11 cellular contexts compared by ENCODE assay signal in genomic region chr10:79268100-79268670, GRCh38.
A peak's percentile ranks its signal among the peaks of the same experiment; 100 is the strongest.
DNase-seq lines count a peak whose midpoint lies in the region; ATAC-seq, FAIRE-seq and TF ChIP-seq lines count a peak whose summit lies in the region.
"Had no signal": no experiment of that assay in that cellular context is flagged by ENCODE, and none has a peak within 500 bp of the region (broad histone marks: within the 10 kb centered on the region; RNA-seq: fewer than 3 reads in every experiment).

No MANE protein-coding gene starts in this region.

- H3K9me3 ChIP-seq in PC-3 (ENCODE audit: low read length) (no peaks in the 10 kb centered on the region), endothelial cell of umbilical vein (replicated peaks; ENCODE audit: control insufficient read depth, insufficient read depth, low read length) (no peaks in the 10 kb centered on the region), osteoblast (ENCODE audit: low read depth, low read length) (no peaks in the 10 kb centered on the region)
- H3K9me3 ChIP-seq in CD8-positive, alpha-beta memory T cell (ENCODE audit: low read length) = no peaks in the 10 kb centered on the region

- H3K4me1 Mint-ChIP-seq in CD14-positive monocyte (peaks cover 91% of the 10 kb centered on the region), T-cell (peaks cover 25 to 36% (median 30%) of the 10 kb centered on the region in 3 donors)
- H3K4me1 Mint-ChIP-seq in CD8-positive, alpha-beta memory T cell = peaks cover 41 to 66% (median 44%) of the 10 kb centered on the region in 3 donors

- TF ChIP-seq CTCF in CD14-positive monocyte (IDR thresholded peaks at IDR 0.05) (no peak), PC-3 (conservative IDR thresholded peaks at IDR 0.05; ENCODE audit: low read depth, low read length) (no peak), endothelial cell of umbilical vein (IDR thresholded peaks at IDR 0.05; ENCODE audit: extremely low read depth in 1 of 2, insufficient read depth in 1 of 2, low read depth in 1 of 2, low read length in 2 of 2) (no peak), osteoblast (IDR thresholded peaks at IDR 0.05; ENCODE audit: extremely low read depth, low read depth, low read length) (no peak)

- no peaks in the 10 kb centered on the region for H3K9me1 ChIP-seq in endothelial cell of umbilical vein (replicated peaks; ENCODE audit: control insufficient read depth, extremely low read depth, insufficient read depth, low read length)

- H3K36me3 ChIP-seq in PC-3 (ENCODE audit: low read depth, low read length) (0 out of 2 replicates have a peak, but pooled peaks cover 2% of the 10 kb centered on the region), endothelial cell of umbilical vein (ENCODE audit: control insufficient read depth in 2 of 2, extremely low read depth in 1 of 2, insufficient read depth in 2 of 2, low read length in 2 of 2) (peaks cover 0 to 7% of the 10 kb centered on the region in 2 experiments), osteoblast (ENCODE audit: insufficient read depth, low read length) (peaks cover 33% of the 10 kb centered on the region)
- H3K36me3 ChIP-seq in CD8-positive, alpha-beta memory T cell (ENCODE audit: insufficient read depth, low read length) = no peaks in the 10 kb centered on the region

- peak; percentile 93 for FAIRE-seq in endothelial cell of umbilical vein (lab: Jason Lieb, UNC)

- no peak overlapping the region for H3K27ac ChIP-seq in PC-3 (ENCODE audit: low read length)
- peak overlapping the region; percentile 86 for H3K27ac ChIP-seq in endothelial cell of umbilical vein (ENCODE audit: insufficient read depth, low read depth, low read length)
- peak overlapping the region; percentile 98 for H3K27ac ChIP-seq in osteoblast (ENCODE audit: low read depth, low read length)
- no peak overlapping the region for H3K27ac ChIP-seq in CD8-positive, alpha-beta memory T cell (ENCODE audit: low read depth, low read length)

- no peaks in the 10 kb centered on the region for H3K9me2 ChIP-seq in PC-3 (replicated peaks; ENCODE audit: low read length)

- H3K4me1 ChIP-seq in PC-3 (ENCODE audit: insufficient read depth, low read length) (peaks cover 52% of the 10 kb centered on the region), endothelial cell of umbilical vein (ENCODE audit: control insufficient read depth, extremely low read depth, insufficient read depth, low read length) (peaks cover 37% of the 10 kb centered on the region), osteoblast (ENCODE audit: insufficient read depth, low read length) (peaks cover 52% of the 10 kb centered on the region)
- peaks cover 24% of the 10 kb centered on the region for H3K4me1 ChIP-seq in CD8-positive, alpha-beta memory T cell (ENCODE audit: insufficient read depth, low read length)

- dilution Hi-C loops in endothelial cell of umbilical vein (cut with MboI; ENCODE audit: extremely low pct_ligation_motif_present, low sequenced_read_pairs) = no loop called here

- H3K27me3 ChIP-seq in PC-3 (ENCODE audit: low read length) (no peaks in the 10 kb centered on the region), endothelial cell of umbilical vein (ENCODE audit: control insufficient read depth in 2 of 2, insufficient read depth in 2 of 2, low read length in 2 of 2) (no peaks in the 10 kb centered on the region), osteoblast (ENCODE audit: insufficient read depth, low read length) (no peaks in the 10 kb centered on the region)
- H3K27me3 ChIP-seq in CD8-positive, alpha-beta memory T cell (ENCODE audit: insufficient read depth, low read length, poor library complexity, severe bottlenecking) = no peaks in the 10 kb centered on the region

- no peak overlapping the region for H3K4me3 ChIP-seq in PC-3 (ENCODE audit: low read length)
- no peak overlapping the region for H3K4me3 ChIP-seq in endothelial cell of umbilical vein (replicated peaks in 1 of 3; ENCODE audit: insufficient read depth in 1 of 3, low read depth in 1 of 3, low read length in 3 of 3)
- no peak overlapping the region for H3K4me3 ChIP-seq in osteoblast (ENCODE audit: insufficient read depth, low read length)
- H3K4me3 ChIP-seq in CD8-positive, alpha-beta memory T cell (ENCODE audit: low read length) = no peak overlapping the region

- no peaks in the 10 kb centered on the region for H3F3A ChIP-seq in PC-3 (ENCODE audit: low read length, unreplicated experiment)

- BruUV-seq in PC-3 (replicated peaks; lab: Mats Ljungman, UMichigan) = no TSS peak
- BruUV-seq in endothelial cell of umbilical vein (replicated peaks; lab: Mats Ljungman, UMichigan) = no TSS peak

- peak overlapping the region in 1 of 2 donors; percentile 15 for H3K4me3 Mint-ChIP-seq in CD14-positive monocyte
- no peak overlapping the region for H3K4me3 Mint-ChIP-seq in T-cell
- H3K4me3 Mint-ChIP-seq in CD8-positive, alpha-beta memory T cell = peak overlapping the region in 1 of 7 donors; percentile 84
- H3K4me3 Mint-ChIP-seq: T-helper 1 cell treated with Interleukin-12 subunit alpha and Interleukin-12 subunit beta and Interleukin-4 antibody, amounts not matched to agents 30 μg/mL and 1 μg/mL, for 36 hours had no signal

- H3K9ac ChIP-seq in PC-3 (ENCODE audit: low read length) (no peak overlapping the region), endothelial cell of umbilical vein (replicated peaks; ENCODE audit: extremely low read depth, insufficient read depth, low read length) (no peak overlapping the region)

- H3K27me3 Mint-ChIP-seq in CD14-positive monocyte (ENCODE audit: low read depth in 3 of 3) (peaks cover 0 to 5% (median 0%) of the 10 kb centered on the region in 3 donors), T-cell (no peaks in the 10 kb centered on the region)
- H3K27me3 Mint-ChIP-seq in CD8-positive, alpha-beta memory T cell = no peaks in the 10 kb centered on the region

- no peak for TF ChIP-seq POLR2A in endothelial cell of umbilical vein (IDR thresholded peaks at IDR 0.05; ENCODE audit: low read depth, low read length)

- H4K20me1 ChIP-seq in PC-3 (ENCODE audit: low read length) (no peaks in the 10 kb centered on the region), endothelial cell of umbilical vein (replicated peaks; ENCODE audit: control insufficient read depth, extremely low read depth, insufficient read depth, low read length) (no peaks in the 10 kb centered on the region), osteoblast (ENCODE audit: insufficient read depth, low read length) (peaks cover 65% of the 10 kb centered on the region)

- no peak overlapping the region for H2AFZ ChIP-seq in PC-3 (ENCODE audit: low read length)
- H2AFZ ChIP-seq in endothelial cell of umbilical vein (ENCODE audit: low read depth, low read length) = no peak overlapping the region
- no peak overlapping the region for H2AFZ ChIP-seq in osteoblast (ENCODE audit: low read length)

- DNase-seq in CD14-positive monocyte (ENCODE audit: low spot score) (peak; percentile 73), PC-3 (peak; percentile 74), endothelial cell of umbilical vein (ENCODE audit: low read depth, low spot score) (peak; percentile 42), osteoblast (ENCODE audit: insufficient read length, low spot score, missing footprints) (peak; percentile 95), T-cell (no peak), sciatic nerve (ENCODE audit: low spot score) (no peak), DMS79 (lab: John Stamatoyannopoulos, UW) (no peak)
- no peak for DNase-seq in CD8-positive, alpha-beta memory T cell
- DNase-seq: activated effector memory CD4-positive, alpha-beta T cell treated with Interleukin-2 at 50 U/mL for 16 hours; DMS53 had no signal

- CTCF ChIA-PET in PC-3 (lab: Charles Lee) = interaction anchor here (0.6 kb wide), 1 partner anchor 66 kb away, joined by 3 read pairs; no protein-coding TSS in a partner anchor
- CTCF ChIA-PET in endothelial cell of umbilical vein (lab: Charles Lee) = no interaction called here
- CTCF ChIA-PET in T-cell (lab: Charles Lee) = no interaction called here
- CTCF ChIA-PET in CD8-positive, alpha-beta memory T cell (lab: Charles Lee) = interaction anchor here (1.3 kb wide), 1 partner anchor 9 kb away, joined by 3 read pairs; no protein-coding TSS in a partner anchor

- POLR2A ChIA-PET in PC-3 (lab: Charles Lee; ENCODE audit: unreplicated experiment) = interaction anchor here (0.6 kb wide), 1 partner anchor 22 kb away, joined by 3 read pairs; no protein-coding TSS in a partner anchor
- POLR2A ChIA-PET in endothelial cell of umbilical vein (lab: Charles Lee) = no interaction called here
- POLR2A ChIA-PET in T-cell (lab: Charles Lee) = no interaction called here
- POLR2A ChIA-PET in CD8-positive, alpha-beta memory T cell (lab: Charles Lee) = no interaction called here

- peaks cover 0 to 2% (median 0%) of the 10 kb centered on the region in 7 donors for H3K9me3 Mint-ChIP-seq in CD14-positive monocyte
- no peaks in the 10 kb centered on the region for H3K9me3 Mint-ChIP-seq in T-cell
- no peaks in the 10 kb centered on the region for H3K9me3 Mint-ChIP-seq in CD8-positive, alpha-beta memory T cell
- H3K9me3 Mint-ChIP-seq: T-helper 1 cell treated with Interleukin-12 subunit alpha and Interleukin-12 subunit beta and Interleukin-4 antibody, amounts not matched to agents 30 μg/mL and 1 μg/mL, for 36 hours had no signal

- H3K27ac Mint-ChIP-seq in CD14-positive monocyte (peak overlapping the region; percentile 99 to 100 (median 99)), T-cell (no peak overlapping the region)
- H3K27ac Mint-ChIP-seq in CD8-positive, alpha-beta memory T cell = peak overlapping the region in 3 of 8 donors; percentile 70 to 96 (median 87)

- peaks cover 58 to 74% of the 10 kb centered on the region in 2 donors for H3K36me3 Mint-ChIP-seq in CD14-positive monocyte
- H3K36me3 Mint-ChIP-seq in T-cell = peaks cover 9% of the 10 kb centered on the region
- H3K36me3 Mint-ChIP-seq in CD8-positive, alpha-beta memory T cell = peaks cover 0 to 4% (median 2%) of the 10 kb centered on the region in 3 donors

- H3K4me2 ChIP-seq in PC-3 (ENCODE audit: low read length) (no peak overlapping the region), endothelial cell of umbilical vein (ENCODE audit: insufficient read depth, low read length) (no peak overlapping the region), osteoblast (ENCODE audit: insufficient read depth, low read length) (peak overlapping the region; percentile 32)

- H3K79me2 ChIP-seq in PC-3 (ENCODE audit: low read length) = peaks cover 7% of the 10 kb centered on the region
- H3K79me2 ChIP-seq in endothelial cell of umbilical vein (ENCODE audit: control insufficient read depth, insufficient read depth, low read length) = peaks cover 52% of the 10 kb centered on the region
- H3K79me2 ChIP-seq in osteoblast (ENCODE audit: insufficient read depth, low read length) = peaks cover 90% of the 10 kb centered on the region

- ATAC-seq in PC-3 (peak; percentile 34), T-cell (replicated peaks in 1 of 4) (no peak), sciatic nerve (no peak)

- intact Hi-C loops in CD14-positive monocyte (cut with micrococcal nuclease) (loop anchor here in 1 of 2 donors (2.0 to 10.0 kb wide), 2 partner anchors 15 to 513 kb away; no protein-coding TSS in a partner anchor), PC-3 (cut with micrococcal nuclease) (no loop called here), endothelial cell of umbilical vein (cut with micrococcal nuclease) (no loop called here), sciatic nerve (cut with DNase I) (no loop called here)

TF ChIP-seq in endothelial cell of umbilical vein, 7 proteins besides CTCF, POLR2A, EP300 and RAD21 (continues in another document):
- TF ChIP-seq MYC (IDR thresholded peaks at IDR 0.05; ENCODE audit: low read depth, low read length) (no peak), FOS (IDR thresholded peaks at IDR 0.05; ENCODE audit: borderline replicate concordance, insufficient read depth, low read length) (peak; percentile 64)

Comparison
In these comparisons a context has a peak if more than half of its experiments do, and no peak if none do; other contexts are left out.
1. DNase-seq: peak in CD14-positive monocyte (single experiment), PC-3 (single experiment), endothelial cell of umbilical vein (single experiment) and osteoblast (single experiment); none in T-cell (0 of 34), sciatic nerve (single experiment), CD8-positive, alpha-beta memory T cell (0 of 5) and DMS79 (single experiment).
2. H3K27ac Mint-ChIP-seq: peak in CD14-positive monocyte (7 of 7); none in T-cell (0 of 2).
3. H3K27ac ChIP-seq: peak in endothelial cell of umbilical vein (single experiment) and osteoblast (single experiment); none in PC-3 (single experiment) and CD8-positive, alpha-beta memory T cell (single experiment).
4. CTCF ChIA-PET loops: an anchor here in PC-3 (0.6 kb wide) and CD8-positive, alpha-beta memory T cell (1.3 kb wide); none called in endothelial cell of umbilical vein and T-cell.